Comparison of ENCODE assay signal across 8 cellular contexts in genomic region chr7:151168022-151168786, GRCh38. TPM values are rescaled to one million over a fixed set of nuclear protein-coding genes. Genes with fewer than 3 reads are reported as not detected.
DNase-seq lines count a peak whose midpoint lies in the region; ATAC-seq and TF ChIP-seq lines count a peak whose summit lies in the region.

No MANE protein-coding gene starts in this region.

- H3K4me2 ChIP-seq in OCI-LY3 (ENCODE audit: low read length) (peak overlapping the region; percentile 47), skeletal muscle satellite cell (ENCODE audit: low read length) (peak overlapping the region; percentile 82)

- no peak overlapping the region for H3K9ac ChIP-seq in OCI-LY3 (ENCODE audit: low read length)
- no peak overlapping the region for H3K9ac ChIP-seq in skeletal muscle satellite cell (ENCODE audit: low read depth, low read length)

- intact Hi-C loops in left cardiac atrium (cut with DNase I) = no loop called here

- H3K27ac ChIP-seq in OCI-LY3 (ENCODE audit: low read length) = no peak overlapping the region

- ATAC-seq in GM21619 (IDR thresholded peaks at IDR 0.05; ENCODE audit: unreplicated experiment) = peak; percentile 50
- peak; percentile 68 to 76 for ATAC-seq in left cardiac atrium
- no peak for ATAC-seq in HG03571 (IDR thresholded peaks at IDR 0.05; ENCODE audit: unreplicated experiment)
- ATAC-seq in omental fat pad (ENCODE audit: low FRiP score) = no peak

- H3K79me2 ChIP-seq in OCI-LY3 (ENCODE audit: low read length) = no peaks in the 10 kb centered on the region

- no peak overlapping the region for H2AFZ ChIP-seq in OCI-LY3 (ENCODE audit: low read depth, low read length)

- H3K36me3 ChIP-seq in BE2C = no peaks in the 10 kb centered on the region
- H3K36me3 ChIP-seq in OCI-LY3 (replicated peaks; ENCODE audit: low read depth, low read length) = no peaks in the 10 kb centered on the region
- no peaks in the 10 kb centered on the region for H3K36me3 ChIP-seq in skeletal muscle satellite cell (ENCODE audit: insufficient read depth, low read length)

- H3K9me3 ChIP-seq in BE2C = no peaks in the 10 kb centered on the region
- H3K9me3 ChIP-seq in OCI-LY3 (ENCODE audit: insufficient read depth, low read length) = no peaks in the 10 kb centered on the region
- no peaks in the 10 kb centered on the region for H3K9me3 ChIP-seq in skeletal muscle satellite cell (replicated peaks; ENCODE audit: low read length)

- peaks cover 91% of the 10 kb centered on the region for H3K27me3 ChIP-seq in BE2C
- peaks cover 66% of the 10 kb centered on the region for H3K27me3 ChIP-seq in OCI-LY3 (ENCODE audit: low read depth, low read length)
- H3K27me3 ChIP-seq in skeletal muscle satellite cell (ENCODE audit: control insufficient read depth, insufficient read depth, low read length) = peaks cover 81% of the 10 kb centered on the region

- H3K4me1 ChIP-seq in BE2C (no peaks in the 10 kb centered on the region), OCI-LY3 (ENCODE audit: low read length) (peaks cover 7% of the 10 kb centered on the region), skeletal muscle satellite cell (ENCODE audit: control insufficient read depth, insufficient read depth, low read length) (peaks cover 6% of the 10 kb centered on the region)

- no peaks in the 10 kb centered on the region for H4K20me1 ChIP-seq in OCI-LY3 (ENCODE audit: insufficient read depth, low read length)

- DNase-seq in BE2C = peak; percentile 57
- peak; percentile 38 for DNase-seq in activated gamma-delta T cell (lab: John Stamatoyannopoulos, UW)
- DNase-seq in left cardiac atrium = no peak
- no peak for DNase-seq in omental fat pad (ENCODE audit: low spot score)

- H3K4me3 ChIP-seq in BE2C (ENCODE audit: low read depth, low read length) (peak overlapping the region; percentile 30), OCI-LY3 (ENCODE audit: low read length) (peak overlapping the region; percentile 48), skeletal muscle satellite cell (ENCODE audit: low read length) (peak overlapping the region; percentile 44)

- TF ChIP-seq CTCF in BE2C (IDR thresholded peaks at IDR 0.05; ENCODE audit: low read depth, low read length) = peak; percentile 76
- TF ChIP-seq CTCF in OCI-LY3 (IDR thresholded peaks at IDR 0.05; ENCODE audit: low read depth, low read length) = peak; percentile 54
- TF ChIP-seq CTCF in omental fat pad (IDR thresholded peaks at IDR 0.05) = no peak

RNA-seq across cellular contexts. Expression of gene GBX1, which starts 0.7 kb away (rescaled TPM):
- not detected for polyA plus RNA-seq in BE2C (2012; ENCODE audit: insufficient read depth, insufficient read length, low read depth)
- total RNA-seq in left cardiac atrium (under 1 TPM in 1 of 2 donors, not detected in 1; 0.56 TPM), omental fat pad (not detected)
- total RNA-seq in skeletal muscle satellite cell (2012; rRNA removed) = not detected in 2 replicates

RNA-seq across cellular contexts. Expression of gene ASB10, which starts 18.8 kb away (rescaled TPM):
- not detected for polyA plus RNA-seq in BE2C (2012; ENCODE audit: insufficient read depth, insufficient read length, low read depth)
- total RNA-seq in left cardiac atrium (10 to 100 TPM in 1 of 2 donors, 1 to 10 TPM in 1; 8.2 to 12.8 TPM), omental fat pad (not detected)
- not detected in 2 replicates for total RNA-seq in skeletal muscle satellite cell (2012; rRNA removed)

RNA-seq across cellular contexts. Expression of gene H2BK1, which starts 42.1 kb away (rescaled TPM):
- polyA plus RNA-seq in BE2C (2012; ENCODE audit: insufficient read depth, insufficient read length, low read depth) = not detected
- total RNA-seq in left cardiac atrium (not detected), omental fat pad (not detected)
- total RNA-seq in skeletal muscle satellite cell (2012; rRNA removed) = not detected in 2 replicates

RNA-seq across cellular contexts. Expression of gene ABCF2, which starts 58.8 kb away (rescaled TPM):
- polyA plus RNA-seq in BE2C (2012; ENCODE audit: insufficient read depth, insufficient read length, low read depth) = 64.7 TPM
- 10 to 100 TPM; 21.4 to 33.6 TPM for total RNA-seq in left cardiac atrium
- total RNA-seq in skeletal muscle satellite cell (2012; rRNA removed) = 81.7 and 89.0 TPM in 2 replicates
- total RNA-seq in omental fat pad = 10 to 100 TPM; 28.5 to 93.4 (median 44.7) TPM

Comparison
In these comparisons a context has a peak if more than half of its experiments do, and no peak if none do; other contexts are left out.
1. DNase-seq: peak in BE2C (single experiment) and activated gamma-delta T cell (single experiment); none in left cardiac atrium (single experiment) and omental fat pad (single experiment).
2. CTCF ChIP-seq: peak in BE2C (single experiment) and OCI-LY3 (single experiment); none in omental fat pad (0 of 3).
3. ATAC-seq: peak in GM21619 (single experiment) and left cardiac atrium (2 of 2); none in HG03571 (single experiment) and omental fat pad (single experiment).
4. RNA of gene ASB10, which starts 18.8 kb away (total RNA-seq): 8.2 to 12.8 TPM in left cardiac atrium; not detected in omental fat pad; every median in the first group is over 4 times any median in the second.
5. Peak in every context shown above with its lines, with median percentiles within 50 percentile points of each other: H3K4me3 ChIP-seq.